Comparison of ENCODE assay signal across 13 cellular contexts in the genomic region with DNA sequence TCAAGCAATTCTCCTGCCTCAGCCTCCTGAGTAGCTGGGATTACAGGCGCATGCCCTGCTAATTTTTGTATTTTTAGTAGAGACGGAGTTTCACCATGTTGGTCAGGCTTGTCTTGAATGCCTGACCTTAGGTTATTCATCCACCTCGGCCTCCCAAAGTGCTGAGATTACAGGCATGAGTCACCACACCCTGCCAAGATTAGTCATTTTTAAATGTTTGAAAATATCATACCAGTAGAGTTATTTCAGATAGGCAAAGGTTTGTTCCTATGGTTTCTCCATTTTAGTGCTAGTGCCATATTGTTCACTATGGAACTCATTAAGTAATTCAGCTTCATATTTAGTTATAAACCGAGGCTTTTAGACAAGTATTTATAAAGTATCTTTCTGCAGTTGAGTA. TPM values are rescaled to one million over a fixed set of nuclear protein-coding genes. Genes with fewer than 3 reads are reported as not detected.
DNase-seq lines count a peak whose midpoint lies in the region; ATAC-seq and FAIRE-seq lines count a peak whose summit lies in the region.
"Had no signal": no experiment of that assay in that cellular context is flagged by ENCODE, and none has a peak within 500 bp of the region (broad histone marks: within the 10 kb centered on the region; RNA-seq: fewer than 3 reads in every experiment).

No MANE protein-coding gene starts in this region.

- no peaks in the 10 kb centered on the region for H3K27me3 Mint-ChIP-seq in activated CD8-positive, alpha-beta memory T cell treated with anti-CD3 and anti-CD28 coated beads, Interleukin-2, amount 10 ng/mL, durations not matched to agents 7 days and 5 days

- H3K27ac Mint-ChIP-seq in activated CD8-positive, alpha-beta memory T cell treated with anti-CD3 and anti-CD28 coated beads, Interleukin-2, amount 10 ng/mL, durations not matched to agents 7 days and 5 days = no peak overlapping the region

- peaks cover 33% of the 10 kb centered on the region for H3K36me3 Mint-ChIP-seq in activated CD8-positive, alpha-beta memory T cell treated with anti-CD3 and anti-CD28 coated beads, Interleukin-2, amount 10 ng/mL, durations not matched to agents 7 days and 5 days

- H3K4me1 Mint-ChIP-seq in activated CD8-positive, alpha-beta memory T cell treated with anti-CD3 and anti-CD28 coated beads, Interleukin-2, amount 10 ng/mL, durations not matched to agents 7 days and 5 days = peaks cover under 1% of the 10 kb centered on the region

- H3K4me3 ChIP-seq in skeletal muscle cell (ENCODE audit: low read depth, low read length) = no peak overlapping the region
- H3K4me3 ChIP-seq: HAP-1 had no signal

- FAIRE-seq in frontal cortex (lab: Jason Lieb, UNC) = no peak

- no peak for ATAC-seq in HG03039 (IDR thresholded peaks at IDR 0.05; ENCODE audit: unreplicated experiment)
- no peak for ATAC-seq in activated CD8-positive, alpha-beta memory T cell treated with anti-CD3 and anti-CD28 coated beads, Interleukin-2, amount 10 ng/mL, durations not matched to agents 7 days and 5 days

- H3K9me3 Mint-ChIP-seq in activated CD8-positive, alpha-beta memory T cell treated with anti-CD3 and anti-CD28 coated beads, Interleukin-2, amount 10 ng/mL, durations not matched to agents 7 days and 5 days (ENCODE audit: low read depth) = peaks cover 3% of the 10 kb centered on the region

- peak overlapping the region; percentile 14 for H3K27ac ChIP-seq in epithelial cell of prostate

- CTCF ChIA-PET in activated CD8-positive, alpha-beta memory T cell treated with anti-CD3 and anti-CD28 coated beads, Interleukin-2, amount 10 ng/mL, durations not matched to agents 7 days and 5 days (lab: Charles Lee) = interaction anchor here (1.4 kb wide), 1 partner anchor 11 kb away, joined by 3 read pairs; no protein-coding TSS in a partner anchor

- DNase-seq in GM04503 (ENCODE audit: low read depth) (peak; percentile 19), RPMI7951 (ENCODE audit: low read depth) (peak; percentile 83), epithelial cell of prostate (ENCODE audit: low read depth, low spot score) (no peak), skeletal muscle cell (ENCODE audit: low read depth) (peak; percentile 52), frontal cortex (ENCODE audit: low spot score in 2 of 2) (no peak)
- no peak for DNase-seq in activated CD8-positive, alpha-beta memory T cell treated with anti-CD3 and anti-CD28 coated beads, Interleukin-2, amount 50 U/mL, for 48 hours
- no peak for DNase-seq in activated CD8-positive, alpha-beta memory T cell treated with anti-CD3 and anti-CD28 coated beads, Interleukin-2, amount 10 ng/mL, durations not matched to agents 7 days and 5 days
- DNase-seq: COR-L47; effector CD4-positive, alpha-beta T cell; OCI-M1; T-helper 9 cell had no signal

- no peak overlapping the region for H3K4me3 Mint-ChIP-seq in activated CD8-positive, alpha-beta memory T cell treated with anti-CD3 and anti-CD28 coated beads, Interleukin-2, amount 10 ng/mL, durations not matched to agents 7 days and 5 days

RNA-seq across cellular contexts. Expression of gene HIBCH, which starts 52.3 kb away (rescaled TPM):
- total RNA-seq in RPMI7951 (2014; rRNA removed; shearing (Covaris generic)) = 23.3 and 23.7 TPM in 2 replicates
- 11.0 TPM for total RNA-seq in frontal cortex
- total RNA-seq in activated CD8-positive, alpha-beta memory T cell treated with anti-CD3 and anti-CD28 coated beads, Interleukin-2, amount 10 ng/mL, durations not matched to agents 7 days and 5 days = 10 to 100 TPM; 17.2 to 18.7 TPM

Comparison
In these comparisons a context has a peak if more than half of its experiments do, and no peak if none do; other contexts are left out.
1. DNase-seq: peak in GM04503 (single experiment), RPMI7951 (single experiment) and skeletal muscle cell (single experiment); none in epithelial cell of prostate (single experiment), frontal cortex (0 of 2), activated CD8-positive, alpha-beta memory T cell treated with anti-CD3 and anti-CD28 coated beads, Interleukin-2, amount 50 U/mL, for 48 hours (single experiment) and activated CD8-positive, alpha-beta memory T cell treated with anti-CD3 and anti-CD28 coated beads, Interleukin-2, amount 10 ng/mL, durations not matched to agents 7 days and 5 days (single experiment).